8 cellular contexts compared by ENCODE assay signal in genomic region chr5:40798012-40798855, GRCh38. TPM values are rescaled to one million over a fixed set of nuclear protein-coding genes. Genes with fewer than 3 reads are reported as not detected.
DNase-seq lines count a peak whose midpoint lies in the region; ATAC-seq and TF ChIP-seq lines count a peak whose summit lies in the region.

TSS of gene PRKAA1 (minus strand) at chr5:40798374. CDS start at chr5:40798189, 185 bp downstream.

- H3K27ac Mint-ChIP-seq in Caco-2 (ENCODE audit: unreplicated experiment): peak within 1 kb of the TSS; percentile 86

- BruUV-seq in Caco-2 (replicated peaks; lab: Mats Ljungman, UMichigan): no TSS peak

- H3K9me3 Mint-ChIP-seq in Caco-2 (ENCODE audit: unreplicated experiment): no peaks in the 10 kb centered on the region

- H3K27me3 Mint-ChIP-seq in Caco-2 (ENCODE audit: insufficient read depth, unreplicated experiment): no peaks in the 10 kb centered on the region

- DNase-seq in Caco-2 (peak; percentile 86 to 95), HT1080 (ENCODE audit: low read depth) (peak; percentile 82), medulla oblongata (ENCODE audit: extremely low spot score) (peak; percentile 94)
- DNase-seq in NK-92 treated with Interleukin-12 subunit alpha and Interleukin-12 subunit beta, amount 100 ng/mL, for 24 hours (lab: John Stamatoyannopoulos, UW): peak; percentile 86
- DNase-seq in activated CD8-positive, alpha-beta memory T cell treated with anti-CD3 and anti-CD28 coated beads for 24 hours: peak; percentile 92
- peak; percentile 88 for DNase-seq in effector CD8-positive, alpha-beta T cell (lab: John Stamatoyannopoulos, UW)
- peak; percentile 78 for DNase-seq in stimulated activated CD8-positive, alpha-beta memory T cell treated with anti-CD3 and anti-CD28 coated beads, Interleukin-12 subunit alpha, Interleukin-12 subunit beta, amount 100 ng/mL, for 1 hour (ENCODE audit: low read depth)

- peaks cover 21% of the 10 kb centered on the region for H3K4me1 ChIP-seq in Caco-2

- CTCF ChIA-PET in Caco-2 (lab: Charles Lee): interaction anchor here (0.5 to 1.1 kb wide), 7 partner anchors 10 to 1401 kb away, joined by 3 to 4 read pairs (median 4); partner anchors contain the start of gene TTC33

- H3K36me3 Mint-ChIP-seq in Caco-2 (ENCODE audit: insufficient read depth, unreplicated experiment): peaks cover 19% of the 10 kb centered on the region

- H3K4me3 ChIP-seq in Caco-2 (ENCODE audit: low read depth, low read length): peak within 1 kb of the TSS; percentile 67

- intact Hi-C loops in Caco-2 (cut with micrococcal nuclease; ENCODE audit: unreplicated experiment): loop anchor here (1.0 kb wide), 4 partner anchors 14 to 81 kb away; partner anchors contain the start of gene TTC33

- no peaks in the 10 kb centered on the region for H3K27me3 ChIP-seq in Caco-2 (replicated peaks; ENCODE audit: control insufficient read depth, insufficient read depth, low read length)

- POLR2A ChIA-PET in Caco-2 (lab: Charles Lee): interaction anchor here (0.5 to 1.6 kb wide), 11 partner anchors 14 to 850 kb away, joined by 3 to 6 read pairs (median 4); partner anchors contain the start of gene RPL37

- H3K36me3 ChIP-seq in Caco-2 (ENCODE audit: control insufficient read depth, insufficient read depth, low read length): no peaks in the 10 kb centered on the region

- TF ChIP-seq CTCF in Caco-2 (IDR thresholded peaks at IDR 0.05; ENCODE audit: insufficient read depth in 1 of 2, low read depth in 1 of 2, low read length in 1 of 2, severe bottlenecking in 1 of 2, unreplicated experiment in 1 of 2): peak; percentile 77 to 90

- no peaks in the 10 kb centered on the region for H3K9me3 ChIP-seq in Caco-2

- peak; percentile 93 for ATAC-seq in GM21367 (IDR thresholded peaks at IDR 0.05; ENCODE audit: unreplicated experiment)

- H3K4me3 Mint-ChIP-seq in Caco-2 (ENCODE audit: unreplicated experiment): peak within 1 kb of the TSS; percentile 89

- H3K4me1 Mint-ChIP-seq in Caco-2 (ENCODE audit: low read depth, unreplicated experiment): peaks cover 25% of the 10 kb centered on the region

RNA-seq across cellular contexts. Expression of gene PRKAA1, which starts in this region (rescaled TPM):
- 64.6 and 69.2 TPM in 2 replicates for total RNA-seq in Caco-2 (2022)
- total RNA-seq in HT1080 (2014; rRNA removed; shearing (Covaris generic)): 58.3 and 63.8 TPM in 2 replicates
- polyA plus RNA-seq in HT1080 (2015; cell fraction: cytosol; rRNA removed): 40.3 and 52.7 TPM in 2 replicates
- 127 and 132 TPM in 2 replicates for polyA plus RNA-seq in HT1080 (2015; cell fraction: nucleus; rRNA removed)

Comparison
In these comparisons a context has a peak if more than half of its experiments do, and no peak if none do; other contexts are left out.
1. Peak in every context shown above with its lines: DNase-seq, ATAC-seq and H3K4me3 ChIP-seq.